Comparison of ENCODE assay signal across 25 cellular contexts in the genomic region with DNA sequence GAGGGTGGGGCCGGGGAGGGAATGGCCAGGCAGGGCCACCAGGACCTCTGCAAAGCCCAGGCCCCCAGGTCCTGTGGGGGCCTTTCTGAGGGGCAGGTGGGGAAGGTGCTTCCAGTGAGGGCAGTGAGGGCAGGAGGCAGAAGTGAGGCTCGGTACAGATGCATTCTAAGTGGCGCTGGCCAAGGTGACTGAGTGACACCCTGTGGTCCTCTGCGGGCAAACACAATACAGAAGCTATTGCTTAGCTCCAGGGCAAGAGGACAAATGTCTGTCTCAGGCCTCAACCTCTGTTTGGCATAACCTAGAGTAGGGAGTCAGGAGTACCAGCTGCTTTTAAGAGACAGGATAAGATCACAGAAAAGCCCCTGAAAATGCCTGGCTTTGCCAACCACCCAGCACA. TPM values are rescaled to one million over a fixed set of nuclear protein-coding genes. Genes with fewer than 3 reads are reported as not detected.
"Had no signal": no experiment of that assay in that cellular context is flagged by ENCODE, and none has a peak within 500 bp of the region (broad histone marks: within the 10 kb centered on the region; RNA-seq: fewer than 3 reads in every experiment).

No MANE protein-coding gene starts in this region.

- H3K36me3 Mint-ChIP-seq: memory B cell; mesothelial cell of epicardium; natural killer cell treated with Interleukin-12 subunit alpha and Interleukin-12 subunit beta and Interleukin-15 and Interleukin-18, amount 100 ng/mL, for 72 hours; type B pancreatic cell had no signal

- H3K4me3 ChIP-seq: esophagus squamous epithelium, gastroesophageal sphincter, left ventricle myocardium inferior, lower lobe of right lung, psoas muscle, right lobe of liver, suprapubic skin, thyroid gland had no signal

- DNase-seq: effector memory CD8-positive, alpha-beta T cell; esophagus squamous epithelium; foreskin fibroblast; glutamatergic neuron; immature natural killer cell; left ventricle myocardium inferior; lower lobe of right lung; psoas muscle; retina; right lobe of liver; stimulated activated CD4-positive, alpha-beta T cell treated with anti-CD3 and anti-CD28 coated beads, Interleukin-4, amount 100 ng/mL, for 1 hour; stimulated activated CD8-positive, alpha-beta memory T cell treated with anti-CD3 and anti-CD28 coated beads, Interleukin-4, amount 100 ng/mL, for 48 hours; stimulated activated naive CD8-positive, alpha-beta T cell treated with anti-CD3 and anti-CD28 coated beads, Interleukin-15, Interleukin-2, amounts not matched to agents 100 U/mL and 50 U/mL, for 24 hours; thyroid gland had no signal

- H3K4me1 ChIP-seq: esophagus squamous epithelium, gastroesophageal sphincter, left ventricle myocardium inferior, lower lobe of right lung, psoas muscle, right lobe of liver, thyroid gland had no signal

- H3K27me3 Mint-ChIP-seq: dendritic cell treated with granulocyte-macrophage colony-stimulating factor and Interleukin-4, amounts not matched to agents 40 ng/mL and 50 ng/mL, for 4 days; natural killer cell treated with Interleukin-12 subunit alpha and Interleukin-12 subunit beta and Interleukin-15 and Interleukin-18, amount 100 ng/mL, for 72 hours had no signal

- H3K9me3 ChIP-seq: esophagus squamous epithelium, gastroesophageal sphincter, left ventricle myocardium inferior, lower lobe of right lung, psoas muscle, right lobe of liver, suprapubic skin, thyroid gland had no signal

- H3K9me3 Mint-ChIP-seq: dendritic cell treated with granulocyte-macrophage colony-stimulating factor and Interleukin-4, amounts not matched to agents 40 ng/mL and 50 ng/mL, for 4 days; effector memory CD8-positive, alpha-beta T cell; immature natural killer cell; memory B cell; mesothelial cell of epicardium; natural killer cell treated with Interleukin-12 subunit alpha and Interleukin-12 subunit beta and Interleukin-15 and Interleukin-18, amount 100 ng/mL, for 72 hours; stimulated activated effector memory CD8-positive, alpha-beta T cell treated with anti-CD3 and anti-CD28 coated beads, Interleukin-12 subunit alpha, Interleukin-12 subunit beta, amount 100 ng/mL, for 72 hours; type B pancreatic cell had no signal

- H3K27ac ChIP-seq: esophagus squamous epithelium, gastroesophageal sphincter, left ventricle myocardium inferior, lower lobe of right lung, psoas muscle, right lobe of liver, suprapubic skin, thyroid gland had no signal

- H3K4me3 Mint-ChIP-seq: dendritic cell treated with granulocyte-macrophage colony-stimulating factor and Interleukin-4, amounts not matched to agents 40 ng/mL and 50 ng/mL, for 4 days; effector memory CD8-positive, alpha-beta T cell; immature natural killer cell; memory B cell; mesothelial cell of epicardium; natural killer cell treated with Interleukin-12 subunit alpha and Interleukin-12 subunit beta and Interleukin-15 and Interleukin-18, amount 100 ng/mL, for 72 hours; stimulated activated effector memory CD8-positive, alpha-beta T cell treated with anti-CD3 and anti-CD28 coated beads, Interleukin-12 subunit alpha, Interleukin-12 subunit beta, amount 100 ng/mL, for 72 hours; type B pancreatic cell had no signal

- H3K27ac Mint-ChIP-seq: dendritic cell treated with granulocyte-macrophage colony-stimulating factor and Interleukin-4, amounts not matched to agents 40 ng/mL and 50 ng/mL, for 4 days; memory B cell; mesothelial cell of epicardium; natural killer cell treated with Interleukin-12 subunit alpha and Interleukin-12 subunit beta and Interleukin-15 and Interleukin-18, amount 100 ng/mL, for 72 hours; stimulated activated effector memory CD8-positive, alpha-beta T cell treated with anti-CD3 and anti-CD28 coated beads, Interleukin-12 subunit alpha, Interleukin-12 subunit beta, amount 100 ng/mL, for 72 hours; type B pancreatic cell had no signal

- FAIRE-seq: keratinocyte, urothelium cell line had no signal

- H3K4me1 Mint-ChIP-seq: memory B cell had no signal

- H3K36me3 ChIP-seq: esophagus squamous epithelium, gastroesophageal sphincter, left ventricle myocardium inferior, lower lobe of right lung, right lobe of liver, suprapubic skin, thyroid gland had no signal

- ATAC-seq: effector memory CD8-positive, alpha-beta T cell; gastroesophageal sphincter; lower lobe of right lung; psoas muscle; stimulated activated effector memory CD8-positive, alpha-beta T cell treated with anti-CD3 and anti-CD28 coated beads, Interleukin-12 subunit alpha, Interleukin-12 subunit beta, amount 100 ng/mL, for 72 hours; stimulated activated naive CD8-positive, alpha-beta T cell treated with anti-CD3 and anti-CD28 coated beads, Interleukin-15, Interleukin-2, amounts not matched to agents 100 U/mL and 50 U/mL, for 24 hours had no signal

- H3K27me3 ChIP-seq: right lobe of liver, thyroid gland had no signal

RNA-seq across cellular contexts. Expression of gene B3GAT1, which starts 31.3 kb away (rescaled TPM):
- total RNA-seq: epithelial cell of proximal tubule had no signal
